11 cellular contexts compared by ENCODE assay signal in genomic region chr5:157541452-157542118, GRCh38. TPM values are rescaled to one million over a fixed set of nuclear protein-coding genes. Genes with fewer than 3 reads are reported as not detected.
DNase-seq lines count a peak whose midpoint lies in the region; ATAC-seq and TF ChIP-seq lines count a peak whose summit lies in the region.
"Had no signal": no experiment of that assay in that cellular context is flagged by ENCODE, and none has a peak within 500 bp of the region (broad histone marks: within the 10 kb centered on the region; RNA-seq: fewer than 3 reads in every experiment).

No MANE protein-coding gene starts in this region.

- TF ChIP-seq POLR2A in heart left ventricle (IDR thresholded peaks at IDR 0.05) = no peak

- H3K27ac ChIP-seq in heart left ventricle = peak overlapping the region in 11 of 12 donors; percentile 18 to 81 (median 45)

- POLR2A ChIA-PET in activated CD4-positive, alpha-beta T cell treated with anti-CD3 and anti-CD28 coated beads, Interleukin-2, amount 10 ng/mL, durations not matched to agents 7 days and 5 days (lab: Charles Lee) = interaction anchor here (0.8 kb wide), 1 partner anchor 456 kb away, joined by 4 read pairs; no protein-coding TSS in a partner anchor

- peak overlapping the region in 4 of 12 donors; percentile 4 to 25 (median 10) for H3K4me3 ChIP-seq in heart left ventricle
- H3K4me3 ChIP-seq: thyroid gland had no signal

- TF ChIP-seq CTCF in heart left ventricle (IDR thresholded peaks at IDR 0.05) = no peak

- CTCF ChIA-PET in activated CD4-positive, alpha-beta T cell treated with anti-CD3 and anti-CD28 coated beads, Interleukin-2, amount 10 ng/mL, durations not matched to agents 7 days and 5 days (lab: Charles Lee) = interaction anchor here (0.8 to 1.9 kb wide), 7 partner anchors 10 to 180 kb away, joined by 4 to 8 read pairs (median 5); no protein-coding TSS in a partner anchor

- H3K9me3 Mint-ChIP-seq in activated CD4-positive, alpha-beta T cell treated with anti-CD3 and anti-CD28 coated beads, Interleukin-2, amount 10 ng/mL, durations not matched to agents 7 days and 5 days = no peaks in the 10 kb centered on the region

- 27 to 35% (median 34%) methylated on average over 6 of the region's 6 CpGs for WGBS in heart left ventricle, 4 donors

- peak in 3 of 4 donors; percentile 34 to 52 (median 49) for ATAC-seq in heart left ventricle
- no peak for ATAC-seq in HG03520 (IDR thresholded peaks at IDR 0.05; ENCODE audit: unreplicated experiment)

- H3K36me3 ChIP-seq in heart left ventricle = peaks cover 0 to 13% (median 11%) of the 10 kb centered on the region in 9 donors
- H3K36me3 ChIP-seq: thyroid gland had no signal

- peaks cover 54% of the 10 kb centered on the region for H3K36me3 Mint-ChIP-seq in activated CD4-positive, alpha-beta T cell treated with anti-CD3 and anti-CD28 coated beads, Interleukin-2, amount 10 ng/mL, durations not matched to agents 7 days and 5 days (ENCODE audit: low read depth)

- intact Hi-C loops in heart left ventricle (cut with DNase I) = no loop called here

- peak overlapping the region; percentile 84 for H3K27ac Mint-ChIP-seq in activated CD4-positive, alpha-beta T cell treated with anti-CD3 and anti-CD28 coated beads, Interleukin-2, amount 10 ng/mL, durations not matched to agents 7 days and 5 days

- peaks cover 96% of the 10 kb centered on the region for H3K4me1 Mint-ChIP-seq in activated CD4-positive, alpha-beta T cell treated with anti-CD3 and anti-CD28 coated beads, Interleukin-2, amount 10 ng/mL, durations not matched to agents 7 days and 5 days

- H3K27me3 Mint-ChIP-seq in activated CD4-positive, alpha-beta T cell treated with anti-CD3 and anti-CD28 coated beads, Interleukin-2, amount 10 ng/mL, durations not matched to agents 7 days and 5 days = no peaks in the 10 kb centered on the region

- no peaks in the 10 kb centered on the region for H3K9me3 ChIP-seq in heart left ventricle
- H3K9me3 ChIP-seq: thyroid gland had no signal

- DNase-seq in activated CD4-positive, alpha-beta T cell treated with anti-CD3 and anti-CD28 coated beads, Interleukin-2, amount 10 ng/mL, durations not matched to agents 7 days and 5 days = peak; percentile 48
- no peak for DNase-seq in activated CD4-positive, alpha-beta T cell treated with anti-CD3 and anti-CD28 coated beads for 1 hour
- DNase-seq in SK-N-DZ (ENCODE audit: low spot score) = peak; percentile 17
- DNase-seq in heart left ventricle = no peak
- DNase-seq in superior temporal gyrus (ENCODE audit: extremely low spot score) = peak; percentile 34
- no peak for DNase-seq in anterior cingulate cortex (lab: John Stamatoyannopoulos, UW)
- DNase-seq in MV-4-11 (lab: John Stamatoyannopoulos, UW) = no peak
- DNase-seq: activated gamma-delta T cell, NCI-H510A treated with DMSO at 0.1 percent for 48 hours had no signal

- H3K4me1 ChIP-seq in heart left ventricle = peaks cover 0 to 90% (median 63%) of the 10 kb centered on the region in 12 donors

- H3K4me3 Mint-ChIP-seq in activated CD4-positive, alpha-beta T cell treated with anti-CD3 and anti-CD28 coated beads, Interleukin-2, amount 10 ng/mL, durations not matched to agents 7 days and 5 days = peak overlapping the region; percentile 40

- no peaks in the 10 kb centered on the region for H3K27me3 ChIP-seq in heart left ventricle
- H3K27me3 ChIP-seq: thyroid gland had no signal

RNA-seq across cellular contexts. Expression of gene ADAM19, which starts 34.0 kb away (rescaled TPM):
- total RNA-seq in activated CD4-positive, alpha-beta T cell treated with anti-CD3 and anti-CD28 coated beads, Interleukin-2, amount 10 ng/mL, durations not matched to agents 7 days and 5 days = 100 to 1,000 TPM; 118 to 127 TPM
- 2.9 and 3.9 TPM in 2 replicates for polyA plus RNA-seq in SK-N-DZ (2014; cell fraction: cytosol; rRNA removed)
- 2.2 and 2.9 TPM in 2 replicates for polyA plus RNA-seq in SK-N-DZ (2014; cell fraction: nucleus; rRNA removed)
- total RNA-seq in heart left ventricle = 10 to 100 TPM in 7 of 9 donors, 1 to 10 TPM in 2; 6.5 to 47.6 (median 19.0) TPM
- polyA plus RNA-seq in heart left ventricle = 10 to 100 TPM in 1 of 2 donors, 1 to 10 TPM in 1; 7.5 to 29.2 TPM

Comparison
In these comparisons a context has a peak if more than half of its experiments do, and no peak if none do; other contexts are left out.
1. DNase-seq: peak in activated CD4-positive, alpha-beta T cell treated with anti-CD3 and anti-CD28 coated beads, Interleukin-2, amount 10 ng/mL, durations not matched to agents 7 days and 5 days (single experiment), SK-N-DZ (single experiment) and superior temporal gyrus (single experiment); none in activated CD4-positive, alpha-beta T cell treated with anti-CD3 and anti-CD28 coated beads for 1 hour (single experiment), heart left ventricle (0 of 5), anterior cingulate cortex (0 of 58) and MV-4-11 (single experiment).